In the genomic region with DNA sequence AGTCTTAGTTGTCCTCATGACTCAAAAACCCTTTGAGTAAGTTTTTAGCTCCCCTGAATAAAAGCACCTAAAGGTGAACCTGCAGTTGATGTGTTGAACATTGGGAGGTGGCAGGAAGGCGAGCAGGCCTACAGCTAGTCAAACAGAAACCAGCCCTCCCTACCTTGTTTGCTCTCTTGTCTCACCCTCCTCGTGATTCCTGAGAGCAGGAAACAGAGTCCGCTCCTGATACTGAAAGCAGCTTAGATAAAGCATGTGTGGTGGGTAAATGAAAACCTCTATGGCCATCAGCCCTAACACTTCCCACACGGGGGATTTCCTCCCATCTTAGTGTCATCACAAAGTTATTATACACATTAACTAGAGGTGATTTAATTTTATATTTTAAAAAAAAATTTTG, we compare ENCODE assay signal across 13 cellular contexts. TPM values are rescaled to one million over a fixed set of nuclear protein-coding genes. Genes with fewer than 3 reads are reported as not detected.
DNase-seq lines count a peak whose midpoint lies in the region; ATAC-seq and TF ChIP-seq lines count a peak whose summit lies in the region.
"Had no signal": no experiment of that assay in that cellular context is flagged by ENCODE, and none has a peak within 500 bp of the region (broad histone marks: within the 10 kb centered on the region; RNA-seq: fewer than 3 reads in every experiment).

No MANE protein-coding gene starts in this region.

- no peak overlapping the region for H3K4me3 Mint-ChIP-seq in nephron progenitor cell
- H3K4me3 Mint-ChIP-seq: CD14-positive monocyte, nephron had no signal

- DNase-seq in DMS53 (lab: John Stamatoyannopoulos, UW) (peak; percentile 93), HuH-7 (ENCODE audit: low spot score) (peak; percentile 24), nephron progenitor cell (no peak), NCI-H2196 (lab: John Stamatoyannopoulos, UW; ENCODE audit: unreplicated experiment) (no peak), MV-4-11 (lab: John Stamatoyannopoulos, UW) (no peak), mesenteric fat pad (ENCODE audit: low spot score) (no peak)
- DNase-seq: foreskin melanocyte; NK-92 treated with Interleukin-12 subunit alpha and Interleukin-12 subunit beta, amount 100 ng/mL, for 24 hours had no signal

- ATAC-seq in GM18909 (IDR thresholded peaks at IDR 0.05; ENCODE audit: poor library complexity, unreplicated experiment) (peak; percentile 83), HG02759 (IDR thresholded peaks at IDR 0.05; ENCODE audit: unreplicated experiment) (peak; percentile 73)

- no peak for TF ChIP-seq CTCF in nephron progenitor cell (IDR thresholded peaks at IDR 0.05)

- peaks cover 11% of the 10 kb centered on the region for H3K9me3 Mint-ChIP-seq in nephron progenitor cell

- no peaks in the 10 kb centered on the region for H3K4me1 Mint-ChIP-seq in nephron progenitor cell
- H3K4me1 Mint-ChIP-seq: CD14-positive monocyte, nephron had no signal

- no peaks in the 10 kb centered on the region for H3K27me3 Mint-ChIP-seq in nephron progenitor cell (ENCODE audit: low read depth, poor library complexity)

- no peaks in the 10 kb centered on the region for H3K36me3 Mint-ChIP-seq in nephron progenitor cell (ENCODE audit: low read depth)
- H3K36me3 Mint-ChIP-seq: CD14-positive monocyte had no signal

- no peak overlapping the region for H3K27ac Mint-ChIP-seq in nephron progenitor cell
- H3K27ac Mint-ChIP-seq: CD14-positive monocyte, nephron had no signal

RNA-seq across cellular contexts. Expression of a gene that starts 21.8 kb away (rescaled TPM):
- not detected for total RNA-seq in mesenteric fat pad
- total RNA-seq: astrocyte had no signal

Comparison
In these comparisons a context has a peak if more than half of its experiments do, and no peak if none do; other contexts are left out.
1. DNase-seq: peak in DMS53 (single experiment) and HuH-7 (single experiment); none in nephron progenitor cell (single experiment), NCI-H2196 (single experiment), MV-4-11 (single experiment) and mesenteric fat pad (single experiment).